ENCODE assay signal across 8 cellular contexts in genomic region chr11:33733978-33734377, GRCh38. TPM values are rescaled to one million over a fixed set of nuclear protein-coding genes. Genes with fewer than 3 reads are reported as not detected.
DNase-seq lines count a peak whose midpoint lies in the region; ATAC-seq and TF ChIP-seq lines count a peak whose summit lies in the region.

No MANE protein-coding gene starts in this region.

- peak overlapping the region in 2 of 10 experiments; percentile 89 to 95; a peak in 4 of 20 replicates for H3K4me3 ChIP-seq in BLaER1 treated with 17β-estradiol and CSF1 and Interleukin-3, amounts not matched to agents 10 nM and 100 nM
- peak overlapping the region; percentile 86 for H3K4me3 ChIP-seq in choroid plexus epithelial cell (ENCODE audit: low read depth, low read length)

- peaks cover 0 to 8% (median 0%) of the 10 kb centered on the region in 3 donors for H3K36me3 Mint-ChIP-seq in naive thymus-derived CD8-positive, alpha-beta T cell

- H3K4me1 ChIP-seq in BLaER1 treated with 17β-estradiol and CSF1 and Interleukin-3, amounts not matched to agents 10 nM and 100 nM, result peaks cover 40 to 70% (median 50%) of the 10 kb centered on the region in 10 experiments

- no peaks in the 10 kb centered on the region for H3K27me3 Mint-ChIP-seq in naive thymus-derived CD8-positive, alpha-beta T cell

- POLR2A ChIA-PET in naive thymus-derived CD8-positive, alpha-beta T cell (lab: Charles Lee), result interaction anchor here (2.1 kb wide), 1 partner anchor 32 kb away, joined by 7 read pairs; no protein-coding TSS in a partner anchor

- DNase-seq in M059J (ENCODE audit: low read depth) (peak; percentile 34), choroid plexus epithelial cell (ENCODE audit: low read depth) (no peak), hippocampal formation (lab: John Stamatoyannopoulos, UW) (no peak), islet precursor cell (no peak)
- no peak for DNase-seq in naive thymus-derived CD8-positive, alpha-beta T cell

- no peak overlapping the region for H3K27ac Mint-ChIP-seq in naive thymus-derived CD8-positive, alpha-beta T cell

- no peak for TF ChIP-seq CTCF in choroid plexus epithelial cell (conservative IDR thresholded peaks at IDR 0.05; ENCODE audit: low read depth, low read length)

- peaks cover 0 to 10% (median 0%) of the 10 kb centered on the region in 11 experiments; a peak in 5 of 22 replicates for H3K9me3 ChIP-seq in BLaER1 treated with 17β-estradiol and CSF1 and Interleukin-3, amounts not matched to agents 10 nM and 100 nM (replicated peaks in 1 of 11)

- H3K4me3 Mint-ChIP-seq in naive thymus-derived CD8-positive, alpha-beta T cell, result peak overlapping the region in 8 of 10 donors; percentile 5 to 94 (median 76)

- H4K20me1 ChIP-seq in BLaER1 treated with 17β-estradiol and CSF1 and Interleukin-3, amounts not matched to agents 10 nM and 100 nM, result peaks cover 0 to 42% (median 12%) of the 10 kb centered on the region in 11 experiments; a peak in 8 of 22 replicates

- peaks cover 12 to 45% (median 32%) of the 10 kb centered on the region in 4 donors for H3K4me1 Mint-ChIP-seq in naive thymus-derived CD8-positive, alpha-beta T cell

- H3K4me2 ChIP-seq in BLaER1 treated with 17β-estradiol and CSF1 and Interleukin-3, amounts not matched to agents 10 nM and 100 nM, result peak overlapping the region; percentile 83 to 99 (median 94); a peak in 20 of 22 replicates

- no peak overlapping the region; a peak in 1 of 22 replicates for H3K27ac ChIP-seq in BLaER1 treated with 17β-estradiol and CSF1 and Interleukin-3, amounts not matched to agents 10 nM and 100 nM

- H3K9me3 Mint-ChIP-seq in naive thymus-derived CD8-positive, alpha-beta T cell, result no peaks in the 10 kb centered on the region

- ATAC-seq in naive thymus-derived CD8-positive, alpha-beta T cell, result no peak
- no peak for ATAC-seq in HG03571 (IDR thresholded peaks at IDR 0.05; ENCODE audit: unreplicated experiment)
- ATAC-seq in GM19328 (IDR thresholded peaks at IDR 0.05; ENCODE audit: unreplicated experiment), result no peak

- peaks cover 0 to 11% (median 0%) of the 10 kb centered on the region in 11 experiments; a peak in 3 of 22 replicates for H3K27me3 ChIP-seq in BLaER1 treated with 17β-estradiol and CSF1 and Interleukin-3, amounts not matched to agents 10 nM and 100 nM

- peak overlapping the region in 2 of 11 experiments; percentile 90 to 92; a peak in 3 of 22 replicates for H3K9ac ChIP-seq in BLaER1 treated with 17β-estradiol and CSF1 and Interleukin-3, amounts not matched to agents 10 nM and 100 nM

- H3K36me3 ChIP-seq in BLaER1 treated with 17β-estradiol and CSF1 and Interleukin-3, amounts not matched to agents 10 nM and 100 nM, result peaks cover 6 to 32% (median 14%) of the 10 kb centered on the region in 11 experiments; a peak in 14 of 22 replicates

RNA-seq across cellular contexts. Expression of gene CD59, which starts 2.2 kb away (rescaled TPM):
- 611 and 742 TPM in 2 replicates for total RNA-seq in M059J (2014; rRNA removed; shearing (Covaris generic))
- 10 to 100 TPM; 59.0 to 66.8 TPM for total RNA-seq in naive thymus-derived CD8-positive, alpha-beta T cell
- 10 to 100 TPM; 36.2 to 53.7 (median 47.5) TPM for polyA plus RNA-seq in naive thymus-derived CD8-positive, alpha-beta T cell

RNA-seq across cellular contexts. Expression of gene C11orf91, which starts 33.4 kb away (rescaled TPM):
- not detected in 2 replicates for total RNA-seq in M059J (2014; rRNA removed; shearing (Covaris generic))
- total RNA-seq in naive thymus-derived CD8-positive, alpha-beta T cell, result under 1 TPM in 1 of 2 experiments, not detected in 1; 0.47 TPM
- not detected for polyA plus RNA-seq in naive thymus-derived CD8-positive, alpha-beta T cell

RNA-seq across cellular contexts. Expression of gene FBXO3, which starts 40.3 kb away (rescaled TPM):
- 46.1 and 63.7 TPM in 2 replicates for total RNA-seq in M059J (2014; rRNA removed; shearing (Covaris generic))
- 10 to 100 TPM; 49.4 to 52.1 TPM for total RNA-seq in naive thymus-derived CD8-positive, alpha-beta T cell
- 10 to 100 TPM; 23.6 to 25.5 (median 25.2) TPM for polyA plus RNA-seq in naive thymus-derived CD8-positive, alpha-beta T cell
